ENCODE assay signal across 8 cellular contexts in genomic region chr4:161530710-161531109, GRCh38.
"Had no signal": no experiment of that assay in that cellular context is flagged by ENCODE, and none has a peak within 500 bp of the region (broad histone marks: within the 10 kb centered on the region; RNA-seq: fewer than 3 reads in every experiment).

No MANE protein-coding gene starts in this region.

- H3K27ac Mint-ChIP-seq: GM23338, H9, HFFc6 had no signal

- H3K4me3 Mint-ChIP-seq: GM23338, H9, HFFc6 had no signal

- H3K4me2 ChIP-seq: GM23338 had no signal

- H3K9me3 Mint-ChIP-seq: GM23338 had no signal

- H3K9me3 ChIP-seq: HAP-1 had no signal

- H3K4me3 ChIP-seq: GM23248, GM23338, HAP-1 had no signal

- H3K9ac ChIP-seq: GM23248 had no signal

- H3K36me3 ChIP-seq: HAP-1 had no signal

- DNase-seq: GM23248, GOT3, H7, H9, HCEC 1CT, HFFc6 had no signal

- H3K27ac ChIP-seq: GM23248 had no signal

- H2AFZ ChIP-seq: GM23248, GM23338 had no signal
